Comparison of ENCODE assay signal across 21 cellular contexts in genomic region chr1:233349137-233349536, GRCh38. TPM values are rescaled to one million over a fixed set of nuclear protein-coding genes. Genes with fewer than 3 reads are reported as not detected.
DNase-seq lines count a peak whose midpoint lies in the region; FAIRE-seq and TF ChIP-seq lines count a peak whose summit lies in the region.
"Had no signal": no experiment of that assay in that cellular context is flagged by ENCODE, and none has a peak within 500 bp of the region (broad histone marks: within the 10 kb centered on the region; RNA-seq: fewer than 3 reads in every experiment).

No MANE protein-coding gene starts in this region.

- DNase-seq in RCC 7860 (ENCODE audit: low spot score) (no peak), AG08396 (ENCODE audit: low spot score) (no peak), vagina (ENCODE audit: extremely low spot score in 2 of 2) (no peak)
- no peak for DNase-seq in activated CD4-positive, alpha-beta T cell treated with anti-CD3 and anti-CD28 coated beads for 4 hours
- DNase-seq in stimulated activated CD4-positive, alpha-beta T cell treated with anti-CD3 and anti-CD28 coated beads, Interleukin-4, amount 100 ng/mL, for 1 hour = no peak
- DNase-seq: ACHN; C1 segment of cervical spinal cord; Calu3; CD4-positive, alpha-beta memory T cell; COR-L47; DMS53; DMS79 treated with DMSO at 0.1 percent for 48 hours; GF-D8; GOT3 had no signal

- TF ChIP-seq CTCF in HEK293 (tag by site-specific recombination; IDR thresholded peaks at IDR 0.05) (no peak), vagina (IDR thresholded peaks at IDR 0.05) (no peak)

- CTCF ChIA-PET in HEK293 (lab: Yijun Ruan, JAX) = interaction anchor here (0.9 to 3.4 kb wide), 2 partner anchors 8 to 16 kb away, joined by 4 to 31 read pairs; no protein-coding TSS in a partner anchor

- H3K27me3 ChIP-seq in vagina = no peaks in the 10 kb centered on the region

- H3K36me3 ChIP-seq in HEK293 (ENCODE audit: control insufficient read depth in 2 of 2, insufficient read depth in 1 of 2, low read length in 2 of 2) (peaks cover 17 to 26% of the 10 kb centered on the region in 2 experiments), vagina (no peaks in the 10 kb centered on the region)

- TF ChIP-seq POLR2A in vagina (IDR thresholded peaks at IDR 0.05) = no peak

- peak; percentile 54 for FAIRE-seq in RCC 7860 (lab: Jason Lieb, UNC)
- peak; percentile 68 for FAIRE-seq in colon (lab: Jason Lieb, UNC)
- FAIRE-seq: GM12891, GM18507, H54 had no signal

- intact Hi-C loops in vagina (cut with DNase I) = no loop called here

- POLR2A ChIA-PET in HEK293 (lab: Yijun Ruan, JAX) = no interaction called here

- H3K4me3 ChIP-seq in HEK293 (ENCODE audit: low read depth, low read length) (no peak overlapping the region), vagina (no peak overlapping the region)
- H3K4me3 ChIP-seq: HAP-1 had no signal

- H3K27ac ChIP-seq in HEK293 (ENCODE audit: extremely low read depth, low read depth, low read length) = no peak overlapping the region
- no peak overlapping the region for H3K27ac ChIP-seq in vagina

- H3K4me1 ChIP-seq in HEK293 (ENCODE audit: control insufficient read depth, insufficient read depth, low read length) (peaks cover 7% of the 10 kb centered on the region), vagina (no peaks in the 10 kb centered on the region)
- H3K4me1 ChIP-seq: HAP-1 had no signal

- H3K9me3 ChIP-seq in HEK293 (ENCODE audit: control insufficient read depth, insufficient read depth, low read depth, low read length) (no peaks in the 10 kb centered on the region), vagina (no peaks in the 10 kb centered on the region)
- H3K9me3 ChIP-seq: HAP-1 had no signal

TF ChIP-seq in HEK293, 187 proteins besides CTCF, POLR2A, EP300 and RAD21:
- TF ChIP-seq ZNF350 (tag by site-specific recombination; IDR thresholded peaks at IDR 0.05) (0 out of 2 replicates have a peak, but pooled peaks have one; percentile 33), FEZF1 (tag by site-specific recombination; IDR thresholded peaks at IDR 0.05) (no peak), ZBTB1 (tag by site-specific recombination; IDR thresholded peaks at IDR 0.05) (no peak), ZNF398 (tag by site-specific recombination; IDR thresholded peaks at IDR 0.05) (no peak), ZNF366 (tag by site-specific recombination; conservative IDR thresholded peaks at IDR 0.05) (0 out of 2 replicates have a peak, but pooled peaks have one; percentile 28), BCL6B (tag by site-specific recombination; IDR thresholded peaks at IDR 0.05) (0 out of 2 replicates have a peak, but pooled peaks have one; percentile 18), ZNF677 (tag by site-specific recombination; IDR thresholded peaks at IDR 0.05) (no peak), ZNF148 (tag by site-specific recombination; IDR thresholded peaks at IDR 0.05; ENCODE audit: borderline replicate concordance) (no peak), OSR2 (tag by site-specific recombination; IDR thresholded peaks at IDR 0.05) (peak; percentile 15; the same call in 1 of the 2 replicates), SP7 (tag by site-specific recombination; IDR thresholded peaks at IDR 0.05) (0 out of 2 replicates have a peak, but pooled peaks have one; percentile 52)
- TF ChIP-seq, protein P1, sequence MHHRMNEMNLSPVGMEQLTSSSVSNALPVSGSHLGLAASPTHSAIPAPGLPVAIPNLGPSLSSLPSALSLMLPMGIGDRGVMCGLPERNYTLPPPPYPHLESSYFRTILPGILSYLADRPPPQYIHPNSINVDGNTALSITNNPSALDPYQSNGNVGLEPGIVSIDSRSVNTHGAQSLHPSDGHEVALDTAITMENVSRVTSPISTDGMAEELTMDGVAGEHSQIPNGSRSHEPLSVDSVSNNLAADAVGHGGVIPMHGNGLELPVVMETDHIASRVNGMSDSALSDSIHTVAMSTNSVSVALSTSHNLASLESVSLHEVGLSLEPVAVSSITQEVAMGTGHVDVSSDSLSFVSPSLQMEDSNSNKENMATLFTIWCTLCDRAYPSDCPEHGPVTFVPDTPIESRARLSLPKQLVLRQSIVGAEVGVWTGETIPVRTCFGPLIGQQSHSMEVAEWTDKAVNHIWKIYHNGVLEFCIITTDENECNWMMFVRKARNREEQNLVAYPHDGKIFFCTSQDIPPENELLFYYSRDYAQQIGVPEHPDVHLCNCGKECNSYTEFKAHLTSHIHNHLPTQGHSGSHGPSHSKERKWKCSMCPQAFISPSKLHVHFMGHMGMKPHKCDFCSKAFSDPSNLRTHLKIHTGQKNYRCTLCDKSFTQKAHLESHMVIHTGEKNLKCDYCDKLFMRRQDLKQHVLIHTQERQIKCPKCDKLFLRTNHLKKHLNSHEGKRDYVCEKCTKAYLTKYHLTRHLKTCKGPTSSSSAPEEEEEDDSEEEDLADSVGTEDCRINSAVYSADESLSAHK (tag by site-specific recombination; IDR thresholded peaks at IDR 0.05) = no peak
- TF ChIP-seq, protein P2, sequence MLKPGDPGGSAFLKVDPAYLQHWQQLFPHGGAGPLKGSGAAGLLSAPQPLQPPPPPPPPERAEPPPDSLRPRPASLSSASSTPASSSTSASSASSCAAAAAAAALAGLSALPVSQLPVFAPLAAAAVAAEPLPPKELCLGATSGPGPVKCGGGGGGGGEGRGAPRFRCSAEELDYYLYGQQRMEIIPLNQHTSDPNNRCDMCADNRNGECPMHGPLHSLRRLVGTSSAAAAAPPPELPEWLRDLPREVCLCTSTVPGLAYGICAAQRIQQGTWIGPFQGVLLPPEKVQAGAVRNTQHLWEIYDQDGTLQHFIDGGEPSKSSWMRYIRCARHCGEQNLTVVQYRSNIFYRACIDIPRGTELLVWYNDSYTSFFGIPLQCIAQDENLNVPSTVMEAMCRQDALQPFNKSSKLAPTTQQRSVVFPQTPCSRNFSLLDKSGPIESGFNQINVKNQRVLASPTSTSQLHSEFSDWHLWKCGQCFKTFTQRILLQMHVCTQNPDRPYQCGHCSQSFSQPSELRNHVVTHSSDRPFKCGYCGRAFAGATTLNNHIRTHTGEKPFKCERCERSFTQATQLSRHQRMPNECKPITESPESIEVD (tag by site-specific recombination; IDR thresholded peaks at IDR 0.05) = peak; percentile 71

RNA-seq across cellular contexts. Expression of gene MAP3K21, which starts 21.6 kb away (rescaled TPM):
- total RNA-seq in vagina = 6.9 TPM
- total RNA-seq: G401 had no signal

RNA-seq across cellular contexts. Expression of gene PCNX2, which starts 53.6 kb away (rescaled TPM):
- total RNA-seq in vagina = 29.2 TPM
